ENCODE assay signal across 3 cellular contexts in genomic region chr17:5132503-5133225, GRCh38. TPM values are rescaled to one million over a fixed set of nuclear protein-coding genes. Genes with fewer than 3 reads are reported as not detected.
"Had no signal": no experiment of that assay in that cellular context is flagged by ENCODE, and none has a peak within 500 bp of the region (broad histone marks: within the 10 kb centered on the region; RNA-seq: fewer than 3 reads in every experiment).

No MANE protein-coding gene starts in this region.

RNA-seq across cellular contexts. Expression of gene USP6, which starts 16.8 kb away (rescaled TPM):
- total RNA-seq: NCI-H460, RPMI7951, SJCRH30 had no signal

RNA-seq across cellular contexts. Expression of gene ZFP3, which starts 54.4 kb away (rescaled TPM):
- total RNA-seq: NCI-H460 had no signal
